Comparison of ENCODE assay signal across 9 cellular contexts in genomic region chr22:38823637-38824036, GRCh38.
"Had no signal": no experiment of that assay in that cellular context is flagged by ENCODE, and none has a peak within 500 bp of the region (broad histone marks: within the 10 kb centered on the region; RNA-seq: fewer than 3 reads in every experiment).

No MANE protein-coding gene starts in this region.

- H3K4me3 ChIP-seq: GM23338, K562 had no signal

- H3K4me3 Mint-ChIP-seq: GM23338, H9, HFFc6 had no signal

- H3K4me2 ChIP-seq: GM23338 had no signal

- DNase-seq: H9, HCEC 1CT, HFFc6, IMR-90 had no signal

- H3K27ac Mint-ChIP-seq: GM23338, H9, HFFc6 had no signal

- FAIRE-seq: H1, H54, HTR-8/SVneo, K562 had no signal

- H3K4me1 Mint-ChIP-seq: GM23338 had no signal

- H3K9me3 Mint-ChIP-seq: GM23338, H9, HFFc6 had no signal

- H2AFZ ChIP-seq: GM23338 had no signal
